In the genomic region with DNA sequence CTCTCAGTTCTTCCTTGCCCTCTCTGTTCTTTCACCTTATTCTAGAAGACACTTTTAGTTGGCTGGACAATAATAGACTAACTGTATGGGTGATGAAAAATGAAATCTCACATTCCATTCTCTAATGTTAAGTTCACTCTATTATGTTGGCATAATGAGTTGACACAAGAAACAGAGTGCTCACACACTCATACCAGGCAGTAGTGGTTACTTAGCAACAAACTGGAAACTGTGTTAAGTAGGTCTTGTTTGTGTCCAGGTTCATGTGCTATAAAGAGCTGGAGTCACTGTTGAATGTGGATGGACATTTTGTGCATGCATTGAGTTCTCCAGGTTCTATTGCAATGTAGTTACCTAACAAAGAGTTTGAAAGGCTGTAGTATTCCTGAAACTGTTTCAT, we compare ENCODE assay signal across 31 cellular contexts. TPM values are rescaled to one million over a fixed set of nuclear protein-coding genes. Genes with fewer than 3 reads are reported as not detected.
DNase-seq lines count a peak whose midpoint lies in the region; ATAC-seq, FAIRE-seq and TF ChIP-seq lines count a peak whose summit lies in the region.
"Had no signal": no experiment of that assay in that cellular context is flagged by ENCODE, and none has a peak within 500 bp of the region (broad histone marks: within the 10 kb centered on the region; RNA-seq: fewer than 3 reads in every experiment).

No MANE protein-coding gene starts in this region.

- H3K18ac ChIP-seq in trophoblast cell (ENCODE audit: low read length), result no peak overlapping the region

- H3K79me1 ChIP-seq in trophoblast cell (ENCODE audit: low read length), result no peaks in the 10 kb centered on the region

- H3K4me3 ChIP-seq in pancreas (no peak overlapping the region), trophoblast cell (ENCODE audit: low read depth, low read length) (no peak overlapping the region), thyroid gland (replicated peaks in 1 of 3) (no peak overlapping the region)
- H3K4me3 ChIP-seq: BLaER1, cardiac muscle cell, smooth muscle cell, testis had no signal

- no peak overlapping the region for H2BK5ac ChIP-seq in trophoblast cell (ENCODE audit: low read depth, low read length, poor library complexity)

- H3K9me3 ChIP-seq in T-helper 17 cell (ENCODE audit: control insufficient read depth, low read length, poor library complexity, severe bottlenecking) (no peaks in the 10 kb centered on the region), pancreas (no peaks in the 10 kb centered on the region), trophoblast cell (ENCODE audit: insufficient read depth, low read depth, low read length) (peaks cover 5% of the 10 kb centered on the region), thyroid gland (no peaks in the 10 kb centered on the region)
- H3K9me3 ChIP-seq: neutrophil, testis had no signal

- intact Hi-C loops in activated naive CD4-positive, alpha-beta T cell treated with anti-CD3 and anti-CD28 coated beads for 36 hours (cut with micrococcal nuclease), result no loop called here
- intact Hi-C loops in pancreas (cut with DNase I), result no loop called here
- intact Hi-C loops in thyroid gland (cut with DNase I), result no loop called here

- ATAC-seq in T-helper 17 cell (no peak), pancreas (peak; percentile 50 to 91 (median 83)), GM19397 (IDR thresholded peaks at IDR 0.05; ENCODE audit: unreplicated experiment) (no peak)
- ATAC-seq: activated CD8-positive, alpha-beta memory T cell treated with anti-CD3 and anti-CD28 coated beads, Interleukin-2, amount 10 ng/mL, durations not matched to agents 7 days and 5 days; HepG2 had no signal

- H3K27me3 ChIP-seq in pancreas (no peaks in the 10 kb centered on the region), trophoblast cell (ENCODE audit: insufficient read depth, low read length) (no peaks in the 10 kb centered on the region), thyroid gland (no peaks in the 10 kb centered on the region)
- H3K27me3 ChIP-seq: BLaER1, testis had no signal

- no peak overlapping the region for H3K4ac ChIP-seq in trophoblast cell (ENCODE audit: low read depth, low read length)

- no peaks in the 10 kb centered on the region for H3K36me3 Mint-ChIP-seq in activated naive CD4-positive, alpha-beta T cell treated with anti-CD3 and anti-CD28 coated beads for 36 hours (ENCODE audit: low read depth)
- H3K36me3 Mint-ChIP-seq in T-helper 17 cell (ENCODE audit: low read depth), result peaks cover 2% of the 10 kb centered on the region
- H3K36me3 Mint-ChIP-seq: activated CD8-positive, alpha-beta memory T cell treated with anti-CD3 and anti-CD28 coated beads, Interleukin-2, amount 10 ng/mL, durations not matched to agents 7 days and 5 days; activated naive CD4-positive, alpha-beta T cell treated with anti-CD3 and anti-CD28 coated beads, Interleukin-2, amount 50 U/mL, for 72 hours; memory B cell had no signal

- no peak overlapping the region for H3K14ac ChIP-seq in trophoblast cell (ENCODE audit: low read length)

- no peaks in the 10 kb centered on the region for H3K9me3 Mint-ChIP-seq in activated naive CD4-positive, alpha-beta T cell treated with anti-CD3 and anti-CD28 coated beads for 36 hours
- H3K9me3 Mint-ChIP-seq: activated CD4-positive, alpha-beta T cell treated with anti-CD3 and anti-CD28 coated beads, Interleukin-2, amount 10 ng/mL, durations not matched to agents 24 days and 14 days; activated naive CD4-positive, alpha-beta T cell treated with anti-CD3 and anti-CD28 coated beads, Interleukin-2, amount 50 U/mL, for 72 hours; activated T-helper 1 cell treated with anti-CD3 and anti-CD28 coated beads, Interleukin-12 subunit alpha, Interleukin-12 subunit beta, Interleukin-2, Interleukin-4 antibody, amounts not matched to agents 30 ng/mL and 10 ng/mL and 1 ng/mL, durations not matched to agents 14 hours and 24 hours and 36 hours; T-helper 1 cell treated with Interleukin-12 subunit alpha and Interleukin-12 subunit beta and Interleukin-4 antibody, amounts not matched to agents 30 μg/mL and 1 μg/mL, for 36 hours had no signal

- no peaks in the 10 kb centered on the region for H3K79me2 ChIP-seq in trophoblast cell (ENCODE audit: control insufficient read depth, insufficient read depth, low read length, poor library complexity)

- H3K4me3 Mint-ChIP-seq in activated naive CD4-positive, alpha-beta T cell treated with anti-CD3 and anti-CD28 coated beads for 36 hours, result no peak overlapping the region
- no peak overlapping the region for H3K4me3 Mint-ChIP-seq in T-helper 17 cell
- H3K4me3 Mint-ChIP-seq: activated CD4-positive, alpha-beta T cell treated with anti-CD3 and anti-CD28 coated beads, Interleukin-2, amount 10 ng/mL, durations not matched to agents 24 days and 14 days; activated CD8-positive, alpha-beta memory T cell treated with anti-CD3 and anti-CD28 coated beads, Interleukin-2, amount 10 ng/mL, durations not matched to agents 7 days and 5 days; activated T-helper 1 cell treated with anti-CD3 and anti-CD28 coated beads, Interleukin-12 subunit alpha, Interleukin-12 subunit beta, Interleukin-2, Interleukin-4 antibody, amounts not matched to agents 30 ng/mL and 10 ng/mL and 1 ng/mL, durations not matched to agents 14 hours and 24 hours and 36 hours; memory B cell; T-helper 1 cell treated with Interleukin-12 subunit alpha and Interleukin-12 subunit beta and Interleukin-4 antibody, amounts not matched to agents 30 μg/mL and 1 μg/mL, for 36 hours had no signal

- no peaks in the 10 kb centered on the region for H3K27me3 Mint-ChIP-seq in activated naive CD4-positive, alpha-beta T cell treated with anti-CD3 and anti-CD28 coated beads for 36 hours (ENCODE audit: low read depth)
- peaks cover 6% of the 10 kb centered on the region for H3K27me3 Mint-ChIP-seq in T-helper 17 cell

- no peak overlapping the region for H2AK5ac ChIP-seq in trophoblast cell (ENCODE audit: low read length)

- peaks cover 44% of the 10 kb centered on the region for H3K4me1 Mint-ChIP-seq in activated naive CD4-positive, alpha-beta T cell treated with anti-CD3 and anti-CD28 coated beads for 36 hours (ENCODE audit: low read depth)
- peaks cover 46% of the 10 kb centered on the region for H3K4me1 Mint-ChIP-seq in T-helper 17 cell
- H3K4me1 Mint-ChIP-seq: memory B cell had no signal

- no peak for TF ChIP-seq CTCF in pancreas (IDR thresholded peaks at IDR 0.05)
- no peak for TF ChIP-seq CTCF in thyroid gland (IDR thresholded peaks at IDR 0.05)

- CTCF ChIA-PET in activated naive CD4-positive, alpha-beta T cell treated with anti-CD3 and anti-CD28 coated beads for 36 hours (lab: Charles Lee), result interaction anchor here (0.7 to 1.8 kb wide), 4 partner anchors 12 to 207 kb away, joined by 3 to 6 read pairs (median 4); no protein-coding TSS in a partner anchor

- DNase-seq in activated naive CD4-positive, alpha-beta T cell treated with anti-CD3 and anti-CD28 coated beads for 36 hours, result no peak
- no peak for DNase-seq in activated naive CD4-positive, alpha-beta T cell treated with anti-CD3 and anti-CD28 coated beads, Interleukin-2, amount 50 U/mL, for 16 hours
- DNase-seq in NCI-H2029 (lab: John Stamatoyannopoulos, UW), result peak; percentile 46
- no peak for DNase-seq in T-helper 17 cell
- no peak for DNase-seq in pancreas
- no peak for DNase-seq in trophoblast cell
- DNase-seq in thyroid gland, result no peak
- DNase-seq: ACHN; activated CD4-positive, alpha-beta T cell treated with anti-CD3 and anti-CD28 coated beads, Interleukin-2, amount 10 ng/mL, durations not matched to agents 24 days and 14 days; activated CD8-positive, alpha-beta memory T cell treated with anti-CD3 and anti-CD28 coated beads, Interleukin-2, amount 10 ng/mL, durations not matched to agents 7 days and 5 days; anterior cingulate cortex; Calu3; EL; HCEC 1CT; islet precursor cell; NCI-H2081 treated with DMSO at 0.1 percent for 48 hours; stimulated activated CD4-positive, alpha-beta T cell treated with anti-CD3 and anti-CD28 coated beads, Interleukin-2, amount 100 ng/mL, for 24 hours; testis had no signal

- H4K12ac ChIP-seq in trophoblast cell (ENCODE audit: low read depth, low read length), result no peak overlapping the region

- H3K23ac ChIP-seq in trophoblast cell (ENCODE audit: low read length), result no peak overlapping the region

- peak overlapping the region; percentile 18 for H3K27ac Mint-ChIP-seq in activated naive CD4-positive, alpha-beta T cell treated with anti-CD3 and anti-CD28 coated beads for 36 hours
- H3K27ac Mint-ChIP-seq in T-helper 17 cell, result peak overlapping the region; percentile 79
- H3K27ac Mint-ChIP-seq: activated CD4-positive, alpha-beta T cell treated with anti-CD3 and anti-CD28 coated beads, Interleukin-2, amount 10 ng/mL, durations not matched to agents 24 days and 14 days; activated CD8-positive, alpha-beta memory T cell treated with anti-CD3 and anti-CD28 coated beads, Interleukin-2, amount 10 ng/mL, durations not matched to agents 7 days and 5 days; activated naive CD4-positive, alpha-beta T cell treated with anti-CD3 and anti-CD28 coated beads, Interleukin-2, amount 50 U/mL, for 72 hours; activated T-helper 1 cell treated with anti-CD3 and anti-CD28 coated beads, Interleukin-12 subunit alpha, Interleukin-12 subunit beta, Interleukin-2, Interleukin-4 antibody, amounts not matched to agents 30 ng/mL and 10 ng/mL and 1 ng/mL, durations not matched to agents 14 hours and 24 hours and 36 hours; memory B cell had no signal

- H3K4me1 ChIP-seq in pancreas (no peaks in the 10 kb centered on the region), trophoblast cell (ENCODE audit: control insufficient read depth in 1 of 2, insufficient read depth in 2 of 2, low read length in 2 of 2) (no peaks in the 10 kb centered on the region), thyroid gland (no peaks in the 10 kb centered on the region)

- no peak for TF ChIP-seq POLR2A in thyroid gland (IDR thresholded peaks at IDR 0.05)

- no peak overlapping the region for H4K8ac ChIP-seq in trophoblast cell (ENCODE audit: low read depth, low read length)

- no peak overlapping the region for H3K9ac ChIP-seq in trophoblast cell (ENCODE audit: low read length)
- H3K9ac ChIP-seq: BLaER1 had no signal

- H3K36me3 ChIP-seq in pancreas (no peaks in the 10 kb centered on the region), trophoblast cell (ENCODE audit: control insufficient read depth in 1 of 2, insufficient read depth in 2 of 2, low read length in 2 of 2) (no peaks in the 10 kb centered on the region), thyroid gland (no peaks in the 10 kb centered on the region)
- H3K36me3 ChIP-seq: BLaER1, cardiac muscle cell, neutrophil had no signal

- H3K27ac ChIP-seq in pancreas, result no peak overlapping the region
- H3K27ac ChIP-seq in trophoblast cell (ENCODE audit: low read depth, low read length), result no peak overlapping the region
- no peak overlapping the region for H3K27ac ChIP-seq in thyroid gland
- H3K27ac ChIP-seq: BLaER1, cardiac muscle cell, HL-60, neutrophil, testis had no signal

- H4K91ac ChIP-seq in trophoblast cell (ENCODE audit: low read depth, low read length), result no peak overlapping the region

- no peak for FAIRE-seq in pancreas (lab: Jason Lieb, UNC)
- FAIRE-seq: endometrium, HepG2, RCC 7860 had no signal

- H2BK120ac ChIP-seq in trophoblast cell (ENCODE audit: insufficient read depth, low read length, poor library complexity), result no peak overlapping the region

- H2BK12ac ChIP-seq in trophoblast cell (ENCODE audit: low read length), result no peak overlapping the region

- H3K4me2 ChIP-seq in trophoblast cell (ENCODE audit: low read length), result no peak overlapping the region
- H3K4me2 ChIP-seq: smooth muscle cell had no signal

- H2AFZ ChIP-seq in trophoblast cell (ENCODE audit: insufficient read depth, low read length, poor library complexity), result no peak overlapping the region

RNA-seq across cellular contexts. Expression of a gene that starts 16.9 kb away (rescaled TPM):
- total RNA-seq in activated naive CD4-positive, alpha-beta T cell treated with anti-CD3 and anti-CD28 coated beads for 36 hours, result 10 to 100 TPM; 13.2 to 13.9 TPM
- 1 to 10 TPM; 2.6 to 6.7 TPM for total RNA-seq in T-helper 17 cell
- total RNA-seq in pancreas, result 1 to 10 TPM in 1 of 6 donors, under 1 TPM in 5; 0.56 to 1.3 (median 0.66) TPM
- polyA plus RNA-seq in pancreas, result 1 to 10 TPM in 1 of 2 donors, under 1 TPM in 1; 0.19 to 1.2 TPM
- 0.15 and 0.18 TPM in 2 replicates for polyA plus RNA-seq in trophoblast cell (2013)
- total RNA-seq in thyroid gland, result 10 to 100 TPM in 1 of 4 donors, 1 to 10 TPM in 1, under 1 TPM in 2; 0.45 to 16.2 (median 0.92) TPM

RNA-seq across cellular contexts. Expression of a gene that starts 27.8 kb away (rescaled TPM):
- 10 to 100 TPM; 67.0 to 73.4 TPM for total RNA-seq in activated naive CD4-positive, alpha-beta T cell treated with anti-CD3 and anti-CD28 coated beads for 36 hours
- total RNA-seq in T-helper 17 cell (10 to 100 TPM; 21.5 to 25.8 TPM), pancreas (10 to 100 TPM in 3 of 6 donors, 1 to 10 TPM in 3; 5.4 to 20.2 (median 10.0) TPM), thyroid gland (10 to 100 TPM in 2 of 4 donors, 1 to 10 TPM in 2; 7.8 to 97.8 (median 23.1) TPM)
- 10 to 100 TPM; 38.7 to 90.7 TPM for polyA plus RNA-seq in pancreas
- polyA plus RNA-seq in trophoblast cell (2013), result 8.1 and 9.4 TPM in 2 replicates

RNA-seq across cellular contexts. Expression of a gene that starts 46.7 kb away (rescaled TPM):
- 1 to 10 TPM; 1.5 to 2.3 TPM for total RNA-seq in activated naive CD4-positive, alpha-beta T cell treated with anti-CD3 and anti-CD28 coated beads for 36 hours
- total RNA-seq in T-helper 17 cell (1 to 10 TPM in 1 of 2 donors, under 1 TPM in 1; 0.63 to 1.0 TPM), pancreas (10 to 100 TPM in 4 of 6 donors, 1 to 10 TPM in 2; 8.1 to 21.4 (median 12.1) TPM), thyroid gland (100 to 1,000 TPM in 2 of 4 donors, 10 to 100 TPM in 2; 40.8 to 111 (median 81.3) TPM)
- 10 to 100 TPM; 61.4 to 78.9 TPM for polyA plus RNA-seq in pancreas
- polyA plus RNA-seq in trophoblast cell (2013), result 2.4 and 2.7 TPM in 2 replicates

Comparison
In these comparisons a context has a peak if more than half of its experiments do, and no peak if none do; other contexts are left out.
1. ATAC-seq: peak in pancreas (4 of 4); none in T-helper 17 cell (single experiment) and GM19397 (single experiment).